9 cellular contexts compared by ENCODE assay signal in the genomic region with DNA sequence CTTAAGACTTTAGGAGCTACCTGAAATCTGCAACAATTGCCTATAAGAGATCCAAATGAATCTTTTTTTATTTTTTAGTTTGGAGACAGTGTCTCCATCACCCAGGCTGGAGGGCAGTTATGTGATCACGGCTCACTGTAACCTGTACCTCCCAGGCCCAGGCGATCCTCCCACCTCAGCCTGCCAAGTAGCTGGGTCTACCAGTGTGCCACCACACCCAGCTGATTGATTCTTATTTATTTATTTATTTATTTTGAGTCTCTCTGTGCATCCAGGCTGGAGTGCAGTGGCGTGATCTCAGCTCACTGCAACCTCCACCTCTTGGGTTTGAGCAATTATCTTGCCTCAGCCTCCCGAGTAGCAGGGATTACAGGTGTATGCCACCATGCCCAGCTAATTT.
"Had no signal": no experiment of that assay in that cellular context is flagged by ENCODE, and none has a peak within 500 bp of the region (broad histone marks: within the 10 kb centered on the region; RNA-seq: fewer than 3 reads in every experiment).

No MANE protein-coding gene starts in this region.

- H3K4me3 Mint-ChIP-seq: GM23338, HFFc6 had no signal

- H3K27ac Mint-ChIP-seq: GM23338, HFFc6 had no signal

- FAIRE-seq: H1, HepG2 had no signal

- DNase-seq: H7, HFFc6 had no signal

- H3K27me3 Mint-ChIP-seq: IgD-negative memory B cell had no signal

- ATAC-seq: GM23338, HCT116, HepG2 had no signal

- H3K27ac ChIP-seq: HL-60 had no signal

- H3K36me3 ChIP-seq: HAP-1 had no signal

- H3K9me3 ChIP-seq: HAP-1 had no signal

- H3K9me3 Mint-ChIP-seq: HFFc6 had no signal

- H3K4me3 ChIP-seq: GM23338, HAP-1 had no signal
